15 cellular contexts compared by ENCODE assay signal in the genomic region with DNA sequence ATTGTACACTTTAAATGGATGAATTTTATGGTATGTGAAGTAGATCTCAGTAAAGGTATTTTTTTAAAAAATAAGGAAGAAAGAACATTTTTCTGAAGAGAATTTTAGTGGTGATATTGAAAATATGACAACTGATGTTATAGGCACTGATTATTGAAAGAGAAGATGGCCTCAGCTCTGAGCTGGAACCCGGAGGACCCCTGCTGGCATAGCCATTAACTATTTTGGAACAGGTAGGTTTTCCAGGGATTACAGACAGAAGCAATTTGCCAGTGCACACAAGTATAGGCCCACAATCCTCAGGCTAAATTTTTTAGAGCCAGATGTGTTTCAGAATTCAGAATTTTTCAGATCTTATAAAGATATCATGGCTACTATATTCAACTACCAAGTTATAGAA.
A peak's percentile ranks its signal among the peaks of the same experiment; 100 is the strongest.
DNase-seq lines count a peak whose midpoint lies in the region; ATAC-seq and TF ChIP-seq lines count a peak whose summit lies in the region.
"Had no signal": no experiment of that assay in that cellular context is flagged by ENCODE, and none has a peak within 500 bp of the region (broad histone marks: within the 10 kb centered on the region; RNA-seq: fewer than 3 reads in every experiment).

No MANE protein-coding gene starts in this region.

- DNase-seq in GM12865 (ENCODE audit: low read depth) (no peak), OCI-M1 (lab: John Stamatoyannopoulos, UW) (peak; percentile 24), fibroblast of mammary gland (ENCODE audit: low read depth) (no peak), HuH-7.5 (ENCODE audit: low spot score) (no peak)
- DNase-seq in activated naive CD4-positive, alpha-beta T cell treated with anti-CD3 and anti-CD28 coated beads, Interleukin-2, amount 50 U/mL, for 72 hours (ENCODE audit: low spot score in 2 of 2), result no peak
- DNase-seq: activated CD4-positive, alpha-beta T cell treated with anti-CD3 and anti-CD28 coated beads for 36 hours; activated naive CD4-positive, alpha-beta T cell; anterior cingulate cortex; CD4-positive, CD25-positive, alpha-beta regulatory T cell; NCI-H2081; SHP77; stimulated activated CD4-positive, alpha-beta T cell treated with anti-CD3 and anti-CD28 coated beads, Interleukin-12 subunit alpha, Interleukin-12 subunit beta, amount 100 ng/mL, for 4 hours had no signal

- ATAC-seq in activated naive CD4-positive, alpha-beta T cell treated with anti-CD3 and anti-CD28 coated beads, Interleukin-2, amount 50 U/mL, for 72 hours, result no peak
- no peak for ATAC-seq in HG03520 (IDR thresholded peaks at IDR 0.05; ENCODE audit: unreplicated experiment)
- ATAC-seq: activated CD4-positive, alpha-beta T cell treated with anti-CD3 and anti-CD28 coated beads for 36 hours; stimulated activated effector memory CD8-positive, alpha-beta T cell treated with anti-CD3 and anti-CD28 coated beads, Interleukin-12 subunit alpha, Interleukin-12 subunit beta, amount 100 ng/mL, for 72 hours had no signal

- no peaks in the 10 kb centered on the region for H3K36me3 Mint-ChIP-seq in activated naive CD4-positive, alpha-beta T cell treated with anti-CD3 and anti-CD28 coated beads, Interleukin-2, amount 50 U/mL, for 72 hours
- H3K36me3 Mint-ChIP-seq: CD4-positive, CD25-positive, alpha-beta regulatory T cell; stimulated activated effector memory CD8-positive, alpha-beta T cell treated with anti-CD3 and anti-CD28 coated beads, Interleukin-12 subunit alpha, Interleukin-12 subunit beta, amount 100 ng/mL, for 72 hours had no signal

- no peak overlapping the region for H3K27ac Mint-ChIP-seq in activated naive CD4-positive, alpha-beta T cell treated with anti-CD3 and anti-CD28 coated beads, Interleukin-2, amount 50 U/mL, for 72 hours
- H3K27ac Mint-ChIP-seq: activated CD4-positive, alpha-beta T cell treated with anti-CD3 and anti-CD28 coated beads for 36 hours; CD4-positive, CD25-positive, alpha-beta regulatory T cell; stimulated activated effector memory CD8-positive, alpha-beta T cell treated with anti-CD3 and anti-CD28 coated beads, Interleukin-12 subunit alpha, Interleukin-12 subunit beta, amount 100 ng/mL, for 72 hours had no signal

- H3K4me3 ChIP-seq in GM12865 (ENCODE audit: low read depth, low read length) (no peak overlapping the region), fibroblast of mammary gland (ENCODE audit: control insufficient read depth, low read depth, low read length) (no peak overlapping the region)

- peaks cover 0 to 15% of the 10 kb centered on the region in 2 donors for H3K9me3 Mint-ChIP-seq in activated naive CD4-positive, alpha-beta T cell treated with anti-CD3 and anti-CD28 coated beads, Interleukin-2, amount 50 U/mL, for 72 hours

- TF ChIP-seq CTCF in C4-2B (conservative IDR thresholded peaks at IDR 0.05), result peak; percentile 81
- peak; percentile 4 for TF ChIP-seq CTCF in GM12865 (IDR thresholded peaks at IDR 0.05; ENCODE audit: insufficient read depth, low read depth, low read length, missing control alignments)
- peak; percentile 16 for TF ChIP-seq CTCF in fibroblast of mammary gland (conservative IDR thresholded peaks at IDR 0.05; ENCODE audit: control insufficient read depth, insufficient read depth, low read depth, low read length)

- H3K27ac ChIP-seq in C4-2B, result no peak overlapping the region

Comparison
In these comparisons a context has a peak if more than half of its experiments do, and no peak if none do; other contexts are left out.
1. CTCF ChIP-seq: peak in every context shown above with its lines; median percentile 81 in C4-2B; 16 in fibroblast of mammary gland; 4 in GM12865.